In the genomic region with DNA sequence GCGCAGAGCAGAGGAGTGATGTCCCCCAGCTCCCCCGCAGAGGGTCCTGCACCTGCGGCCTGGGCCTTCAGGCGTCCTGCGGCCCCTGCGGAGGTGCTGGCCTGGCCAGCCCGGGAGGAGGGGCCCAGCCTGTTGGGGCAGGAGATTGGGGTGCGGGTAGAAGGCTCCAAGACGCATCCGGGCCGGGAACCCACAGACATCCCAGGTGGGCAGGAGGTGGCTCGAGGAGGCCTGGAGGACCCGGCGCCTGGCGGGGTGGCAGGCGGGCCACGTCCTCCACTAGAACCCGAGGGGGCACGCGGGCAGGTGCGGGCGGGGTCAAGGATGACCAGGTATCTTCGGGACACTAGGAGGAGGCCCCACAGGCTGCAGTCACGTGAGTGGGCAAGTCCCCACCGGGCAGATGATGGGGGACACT, we compare ENCODE assay signal across 1 cellular context.
TF ChIP-seq lines count a peak whose summit lies in the region.

No MANE protein-coding gene starts in this region.

TF ChIP-seq in H1, 55 proteins besides CTCF, POLR2A, EP300 and RAD21:
- TF ChIP-seq JUND (IDR thresholded peaks at IDR 0.05; ENCODE audit: low read length) (no peak), CREB1 (IDR thresholded peaks at IDR 0.05) (no peak), HDAC2 (IDR thresholded peaks at IDR 0.05; ENCODE audit: borderline replicate concordance in 1 of 2, low read depth in 2 of 2, low read length in 2 of 2) (no peak), POLR2AphosphoS5 (IDR thresholded peaks at IDR 0.05; ENCODE audit: low read depth, low read length) (no peak), BCL11A (IDR thresholded peaks at IDR 0.05; ENCODE audit: low read depth in 2 of 2, low read length in 2 of 2) (no peak), CBX8 (IDR thresholded peaks at IDR 0.05; ENCODE audit: borderline replicate concordance, low read depth, low read length) (no peak), ASH2L (IDR thresholded peaks at IDR 0.05; ENCODE audit: low read length) (no peak), NRF1 (IDR thresholded peaks at IDR 0.05; ENCODE audit: low read depth, low read length) (no peak), RNF2 (IDR thresholded peaks at IDR 0.05; ENCODE audit: borderline replicate concordance, low read depth, low read length, missing control alignments, poor library complexity, severe bottlenecking) (no peak), ZNF274 (IDR thresholded peaks at IDR 0.05; ENCODE audit: borderline replicate concordance, extremely low read depth, low read length) (no peak), CBX5 (IDR thresholded peaks at IDR 0.05; ENCODE audit: low read depth, low read length) (no peak), EZH2 (IDR thresholded peaks at IDR 0.05; ENCODE audit: low read depth, low read length, severe bottlenecking) (no peak)
- TF ChIP-seq, protein P1, sequence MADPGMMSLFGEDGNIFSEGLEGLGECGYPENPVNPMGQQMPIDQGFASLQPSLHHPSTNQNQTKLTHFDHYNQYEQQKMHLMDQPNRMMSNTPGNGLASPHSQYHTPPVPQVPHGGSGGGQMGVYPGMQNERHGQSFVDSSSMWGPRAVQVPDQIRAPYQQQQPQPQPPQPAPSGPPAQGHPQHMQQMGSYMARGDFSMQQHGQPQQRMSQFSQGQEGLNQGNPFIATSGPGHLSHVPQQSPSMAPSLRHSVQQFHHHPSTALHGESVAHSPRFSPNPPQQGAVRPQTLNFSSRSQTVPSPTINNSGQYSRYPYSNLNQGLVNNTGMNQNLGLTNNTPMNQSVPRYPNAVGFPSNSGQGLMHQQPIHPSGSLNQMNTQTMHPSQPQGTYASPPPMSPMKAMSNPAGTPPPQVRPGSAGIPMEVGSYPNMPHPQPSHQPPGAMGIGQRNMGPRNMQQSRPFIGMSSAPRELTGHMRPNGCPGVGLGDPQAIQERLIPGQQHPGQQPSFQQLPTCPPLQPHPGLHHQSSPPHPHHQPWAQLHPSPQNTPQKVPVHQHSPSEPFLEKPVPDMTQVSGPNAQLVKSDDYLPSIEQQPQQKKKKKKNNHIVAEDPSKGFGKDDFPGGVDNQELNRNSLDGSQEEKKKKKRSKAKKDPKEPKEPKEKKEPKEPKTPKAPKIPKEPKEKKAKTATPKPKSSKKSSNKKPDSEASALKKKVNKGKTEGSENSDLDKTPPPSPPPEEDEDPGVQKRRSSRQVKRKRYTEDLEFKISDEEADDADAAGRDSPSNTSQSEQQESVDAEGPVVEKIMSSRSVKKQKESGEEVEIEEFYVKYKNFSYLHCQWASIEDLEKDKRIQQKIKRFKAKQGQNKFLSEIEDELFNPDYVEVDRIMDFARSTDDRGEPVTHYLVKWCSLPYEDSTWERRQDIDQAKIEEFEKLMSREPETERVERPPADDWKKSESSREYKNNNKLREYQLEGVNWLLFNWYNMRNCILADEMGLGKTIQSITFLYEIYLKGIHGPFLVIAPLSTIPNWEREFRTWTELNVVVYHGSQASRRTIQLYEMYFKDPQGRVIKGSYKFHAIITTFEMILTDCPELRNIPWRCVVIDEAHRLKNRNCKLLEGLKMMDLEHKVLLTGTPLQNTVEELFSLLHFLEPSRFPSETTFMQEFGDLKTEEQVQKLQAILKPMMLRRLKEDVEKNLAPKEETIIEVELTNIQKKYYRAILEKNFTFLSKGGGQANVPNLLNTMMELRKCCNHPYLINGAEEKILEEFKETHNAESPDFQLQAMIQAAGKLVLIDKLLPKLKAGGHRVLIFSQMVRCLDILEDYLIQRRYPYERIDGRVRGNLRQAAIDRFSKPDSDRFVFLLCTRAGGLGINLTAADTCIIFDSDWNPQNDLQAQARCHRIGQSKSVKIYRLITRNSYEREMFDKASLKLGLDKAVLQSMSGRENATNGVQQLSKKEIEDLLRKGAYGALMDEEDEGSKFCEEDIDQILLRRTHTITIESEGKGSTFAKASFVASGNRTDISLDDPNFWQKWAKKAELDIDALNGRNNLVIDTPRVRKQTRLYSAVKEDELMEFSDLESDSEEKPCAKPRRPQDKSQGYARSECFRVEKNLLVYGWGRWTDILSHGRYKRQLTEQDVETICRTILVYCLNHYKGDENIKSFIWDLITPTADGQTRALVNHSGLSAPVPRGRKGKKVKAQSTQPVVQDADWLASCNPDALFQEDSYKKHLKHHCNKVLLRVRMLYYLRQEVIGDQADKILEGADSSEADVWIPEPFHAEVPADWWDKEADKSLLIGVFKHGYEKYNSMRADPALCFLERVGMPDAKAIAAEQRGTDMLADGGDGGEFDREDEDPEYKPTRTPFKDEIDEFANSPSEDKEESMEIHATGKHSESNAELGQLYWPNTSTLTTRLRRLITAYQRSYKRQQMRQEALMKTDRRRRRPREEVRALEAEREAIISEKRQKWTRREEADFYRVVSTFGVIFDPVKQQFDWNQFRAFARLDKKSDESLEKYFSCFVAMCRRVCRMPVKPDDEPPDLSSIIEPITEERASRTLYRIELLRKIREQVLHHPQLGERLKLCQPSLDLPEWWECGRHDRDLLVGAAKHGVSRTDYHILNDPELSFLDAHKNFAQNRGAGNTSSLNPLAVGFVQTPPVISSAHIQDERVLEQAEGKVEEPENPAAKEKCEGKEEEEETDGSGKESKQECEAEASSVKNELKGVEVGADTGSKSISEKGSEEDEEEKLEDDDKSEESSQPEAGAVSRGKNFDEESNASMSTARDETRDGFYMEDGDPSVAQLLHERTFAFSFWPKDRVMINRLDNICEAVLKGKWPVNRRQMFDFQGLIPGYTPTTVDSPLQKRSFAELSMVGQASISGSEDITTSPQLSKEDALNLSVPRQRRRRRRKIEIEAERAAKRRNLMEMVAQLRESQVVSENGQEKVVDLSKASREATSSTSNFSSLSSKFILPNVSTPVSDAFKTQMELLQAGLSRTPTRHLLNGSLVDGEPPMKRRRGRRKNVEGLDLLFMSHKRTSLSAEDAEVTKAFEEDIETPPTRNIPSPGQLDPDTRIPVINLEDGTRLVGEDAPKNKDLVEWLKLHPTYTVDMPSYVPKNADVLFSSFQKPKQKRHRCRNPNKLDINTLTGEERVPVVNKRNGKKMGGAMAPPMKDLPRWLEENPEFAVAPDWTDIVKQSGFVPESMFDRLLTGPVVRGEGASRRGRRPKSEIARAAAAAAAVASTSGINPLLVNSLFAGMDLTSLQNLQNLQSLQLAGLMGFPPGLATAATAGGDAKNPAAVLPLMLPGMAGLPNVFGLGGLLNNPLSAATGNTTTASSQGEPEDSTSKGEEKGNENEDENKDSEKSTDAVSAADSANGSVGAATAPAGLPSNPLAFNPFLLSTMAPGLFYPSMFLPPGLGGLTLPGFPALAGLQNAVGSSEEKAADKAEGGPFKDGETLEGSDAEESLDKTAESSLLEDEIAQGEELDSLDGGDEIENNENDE (IDR thresholded peaks at IDR 0.05; ENCODE audit: insufficient replicate concordance, low read length): no peak
- TF ChIP-seq, protein P2, sequence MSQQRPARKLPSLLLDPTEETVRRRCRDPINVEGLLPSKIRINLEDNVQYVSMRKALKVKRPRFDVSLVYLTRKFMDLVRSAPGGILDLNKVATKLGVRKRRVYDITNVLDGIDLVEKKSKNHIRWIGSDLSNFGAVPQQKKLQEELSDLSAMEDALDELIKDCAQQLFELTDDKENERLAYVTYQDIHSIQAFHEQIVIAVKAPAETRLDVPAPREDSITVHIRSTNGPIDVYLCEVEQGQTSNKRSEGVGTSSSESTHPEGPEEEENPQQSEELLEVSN (IDR thresholded peaks at IDR 0.05): no peak
